Comparison of ENCODE assay signal across 8 cellular contexts in the genomic region with DNA sequence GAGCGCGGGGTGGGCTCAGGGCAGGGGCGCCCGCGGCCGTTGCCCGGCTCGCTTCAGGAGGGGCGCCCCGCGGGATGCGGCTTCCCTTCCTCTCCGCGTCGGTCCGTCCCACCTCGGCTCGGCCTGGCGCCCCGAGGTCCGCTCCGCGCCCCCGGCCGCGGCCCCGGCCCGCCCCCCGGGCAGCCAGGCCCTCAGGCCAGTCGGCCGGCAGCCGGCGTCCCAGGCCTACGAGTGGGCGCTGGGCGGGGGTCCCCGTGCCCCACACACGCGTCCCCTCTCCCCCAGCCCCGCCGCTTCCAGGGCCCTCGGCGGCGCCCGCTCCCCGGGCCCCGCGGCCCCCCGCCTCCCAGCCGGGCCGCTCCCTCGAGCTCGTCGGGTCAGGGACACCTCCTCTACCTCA. TPM values are rescaled to one million over a fixed set of nuclear protein-coding genes. Genes with fewer than 3 reads are reported as not detected.
A peak's percentile ranks its signal among the peaks of the same experiment; 100 is the strongest.
DNase-seq lines count a peak whose midpoint lies in the region; ATAC-seq, FAIRE-seq and TF ChIP-seq lines count a peak whose summit lies in the region.
"Not testable (repeated sequence)": the region's sequence is repeated elsewhere in the genome, so short reads cannot be mapped to it uniquely, and the experiment has no call there.

No MANE protein-coding gene starts in this region.

- not testable (repeated sequence) for H3K4me1 ChIP-seq in Karpas-422 (ENCODE audit: low read length); endothelial cell of umbilical vein (ENCODE audit: control insufficient read depth, extremely low read depth, insufficient read depth, low read length); liver (ENCODE audit: control insufficient read depth in 4 of 4, insufficient read depth in 4 of 4, low read length in 3 of 4); gastrocnemius medialis

- not testable (repeated sequence) for H4K20me1 ChIP-seq in Karpas-422 (ENCODE audit: insufficient read depth, low read depth, low read length); endothelial cell of umbilical vein (replicated peaks; ENCODE audit: control insufficient read depth, extremely low read depth, insufficient read depth, low read length)

- not testable (repeated sequence) for H3K9me2 ChIP-seq in Karpas-422 (replicated peaks; ENCODE audit: insufficient read depth, low read length)

- H3K9me3 Mint-ChIP-seq in activated T-cell treated with anti-CD3 and anti-CD28 coated beads, Interleukin-2, amount 50 U/mL, for 24 hours: not testable (repeated sequence)

- TF ChIP-seq POLR2A in endothelial cell of umbilical vein (IDR thresholded peaks at IDR 0.05; ENCODE audit: low read depth, low read length); gastrocnemius medialis (IDR thresholded peaks at IDR 0.05): not testable (repeated sequence)

- not testable (repeated sequence) for H3K27me3 ChIP-seq in BJ (ENCODE audit: control insufficient read depth, insufficient read depth, low read length); Karpas-422 (ENCODE audit: low read length); endothelial cell of umbilical vein (ENCODE audit: control insufficient read depth in 2 of 2, insufficient read depth in 2 of 2, low read length in 2 of 2); liver (ENCODE audit: control insufficient read depth in 4 of 4, insufficient read depth in 4 of 4, low read length in 3 of 4); gastrocnemius medialis

- intact Hi-C loops in endothelial cell of umbilical vein (cut with micrococcal nuclease); gastrocnemius medialis (cut with DNase I; ENCODE audit: low total_unique reads): not testable (repeated sequence)

- dilution Hi-C loops in endothelial cell of umbilical vein (cut with MboI; ENCODE audit: extremely low pct_ligation_motif_present, low sequenced_read_pairs): not testable (repeated sequence)

- peak overlapping the region; percentile 73 for H3K9ac ChIP-seq in Karpas-422 (ENCODE audit: low read length)
- not testable (repeated sequence) for H3K9ac ChIP-seq in endothelial cell of umbilical vein (replicated peaks; ENCODE audit: extremely low read depth, insufficient read depth, low read length); liver (ENCODE audit: low read depth in 1 of 2, low read length in 2 of 2)

- peak; percentile 27 for ATAC-seq in GM19351 (IDR thresholded peaks at IDR 0.05; ENCODE audit: unreplicated experiment)
- ATAC-seq in HG02870 (IDR thresholded peaks at IDR 0.05; ENCODE audit: unreplicated experiment): peak; percentile 30
- peak; percentile 57 to 64 for ATAC-seq in gastrocnemius medialis

- not testable (repeated sequence) for H3K27ac ChIP-seq in Karpas-422 (ENCODE audit: low read length); endothelial cell of umbilical vein (ENCODE audit: insufficient read depth, low read depth, low read length); liver (ENCODE audit: low read depth in 1 of 2, low read length in 2 of 2)
- peak overlapping the region in 3 of 4 donors; percentile 54 to 67 (median 57) for H3K27ac ChIP-seq in gastrocnemius medialis

- H3K4me3 ChIP-seq in BJ (ENCODE audit: low read depth, low read length) (peak overlapping the region; percentile 53), Karpas-422 (ENCODE audit: low read length) (peak overlapping the region; percentile 70), endothelial cell of umbilical vein (replicated peaks in 1 of 3; ENCODE audit: insufficient read depth in 1 of 3, low read depth in 1 of 3, low read length in 3 of 3) (peak overlapping the region; percentile 29 to 52 (median 52)), liver (ENCODE audit: low read depth in 1 of 3, low read length in 3 of 3) (peak overlapping the region in 2 of 3 donors; percentile 70), gastrocnemius medialis (peak overlapping the region; percentile 60 to 67 (median 65))

- H3K36me3 Mint-ChIP-seq in activated T-cell treated with anti-CD3 and anti-CD28 coated beads, Interleukin-2, amount 50 U/mL, for 24 hours (ENCODE audit: low read depth): not testable (repeated sequence)

- not testable (repeated sequence) for H3K36me3 ChIP-seq in BJ (ENCODE audit: control insufficient read depth, insufficient read depth, low read length); Karpas-422 (ENCODE audit: insufficient read depth, low read length); endothelial cell of umbilical vein (ENCODE audit: control insufficient read depth in 2 of 2, extremely low read depth in 1 of 2, insufficient read depth in 2 of 2, low read length in 2 of 2); liver (ENCODE audit: control insufficient read depth in 4 of 4, insufficient read depth in 3 of 4, low read depth in 1 of 4, low read length in 3 of 4); gastrocnemius medialis

- not testable (repeated sequence) for FAIRE-seq in endothelial cell of umbilical vein (lab: Jason Lieb, UNC)

- H3K4me3 Mint-ChIP-seq in activated T-cell treated with anti-CD3 and anti-CD28 coated beads, Interleukin-2, amount 50 U/mL, for 24 hours: peak overlapping the region; percentile 83

- peaks cover 21% of the 10 kb centered on the region for H3K79me2 ChIP-seq in Karpas-422 (ENCODE audit: low read length)
- H3K79me2 ChIP-seq in endothelial cell of umbilical vein (ENCODE audit: control insufficient read depth, insufficient read depth, low read length): not testable (repeated sequence)

- H3K9me3 ChIP-seq in Karpas-422 (ENCODE audit: low read length); endothelial cell of umbilical vein (replicated peaks; ENCODE audit: control insufficient read depth, insufficient read depth, low read length); liver (ENCODE audit: control insufficient read depth in 4 of 4, low read length in 3 of 4); gastrocnemius medialis: not testable (repeated sequence)

- TF ChIP-seq RAD21 in liver (IDR thresholded peaks at IDR 0.05): not testable (repeated sequence)

- under 1% methylated on average over 54 of the region's 54 CpGs for WGBS in liver

- H3K27ac Mint-ChIP-seq in activated T-cell treated with anti-CD3 and anti-CD28 coated beads, Interleukin-2, amount 50 U/mL, for 24 hours: not testable (repeated sequence)

- POLR2A ChIA-PET in BJ (lab: Charles Lee); endothelial cell of umbilical vein (lab: Charles Lee): not testable (repeated sequence)

- TF ChIP-seq CTCF in BJ (IDR thresholded peaks at IDR 0.05; ENCODE audit: insufficient read depth, low read depth, low read length); endothelial cell of umbilical vein (IDR thresholded peaks at IDR 0.05; ENCODE audit: extremely low read depth in 1 of 2, insufficient read depth in 1 of 2, low read depth in 1 of 2, low read length in 2 of 2); liver (IDR thresholded peaks at IDR 0.05; ENCODE audit: low read depth, low read length, missing input control); gastrocnemius medialis (IDR thresholded peaks at IDR 0.05 in 4 of 5, conservative IDR thresholded peaks at IDR 0.05 in 1 of 5): not testable (repeated sequence)

- H3K9me1 ChIP-seq in endothelial cell of umbilical vein (replicated peaks; ENCODE audit: control insufficient read depth, extremely low read depth, insufficient read depth, low read length): not testable (repeated sequence)

- H3K27me3 Mint-ChIP-seq in activated T-cell treated with anti-CD3 and anti-CD28 coated beads, Interleukin-2, amount 50 U/mL, for 24 hours: not testable (repeated sequence)

- not testable (repeated sequence) for H2AFZ ChIP-seq in Karpas-422 (ENCODE audit: low read length); endothelial cell of umbilical vein (ENCODE audit: low read depth, low read length)

- in situ Hi-C loops in gastrocnemius medialis (cut with MboI; ENCODE audit: low sequenced_read_pairs in 4 of 4): not testable (repeated sequence)

- not testable (repeated sequence) for DNase-seq in BJ (ENCODE audit: low read depth); Karpas-422; activated T-cell treated with anti-CD3 and anti-CD28 coated beads, Interleukin-2, amount 50 U/mL, for 24 hours; endothelial cell of umbilical vein (ENCODE audit: low read depth, low spot score); gastrocnemius medialis

- BruUV-seq in endothelial cell of umbilical vein (replicated peaks; lab: Mats Ljungman, UMichigan): not testable (repeated sequence)

- H3K4me2 ChIP-seq in Karpas-422 (ENCODE audit: low read depth, low read length, poor library complexity, severe bottlenecking): peak overlapping the region; percentile 72
- not testable (repeated sequence) for H3K4me2 ChIP-seq in endothelial cell of umbilical vein (ENCODE audit: insufficient read depth, low read length)

- CTCF ChIA-PET in BJ (lab: Yijun Ruan, JAX); endothelial cell of umbilical vein (lab: Charles Lee): not testable (repeated sequence)

- H3K4me1 Mint-ChIP-seq in activated T-cell treated with anti-CD3 and anti-CD28 coated beads, Interleukin-2, amount 50 U/mL, for 24 hours (ENCODE audit: low read depth): not testable (repeated sequence)

RNA-seq across cellular contexts. Expression of a gene that starts 31.6 kb away (rescaled TPM):
- 14.1 and 16.7 TPM in 2 replicates for polyA plus RNA-seq in BJ (2011; rRNA removed)
- 93.8 and 102 TPM in 2 replicates for polyA minus RNA-seq in BJ (2011; rRNA and poly(A)+ RNA removed)
- 127 and 153 TPM in 2 replicates for total RNA-seq in Karpas-422 (2014; rRNA removed; shearing (Covaris generic); ENCODE audit: low replicate concordance)
- 74.0 and 90.8 TPM in 2 replicates for total RNA-seq in endothelial cell of umbilical vein
- polyA plus RNA-seq in endothelial cell of umbilical vein: 19.5 and 29.1 TPM in 2 replicates
- 20.0 and 22.0 TPM in 2 replicates for polyA plus RNA-seq in endothelial cell of umbilical vein (2011; cell fraction: cytosol; rRNA removed)
- polyA plus RNA-seq in endothelial cell of umbilical vein (2011; cell fraction: nucleus; rRNA removed): 103 and 121 TPM in 2 replicates
- 19.9 and 21.0 TPM in 2 replicates for polyA plus RNA-seq in endothelial cell of umbilical vein (2012)
- 150 and 165 TPM in 2 replicates for polyA minus RNA-seq in endothelial cell of umbilical vein
- 38.2 TPM for polyA minus RNA-seq in endothelial cell of umbilical vein (2011; cell fraction: cytosol; rRNA and poly(A)+ RNA removed)
- polyA minus RNA-seq in endothelial cell of umbilical vein (2011; cell fraction: nucleus; rRNA and poly(A)+ RNA removed): 250 and 333 TPM in 2 replicates
- total RNA-seq in liver: 10 to 100 TPM; 37.5 to 86.3 TPM
- polyA plus RNA-seq in liver: 10 to 100 TPM in 1 of 2 donors, 1 to 10 TPM in 1; 5.5 to 10.5 TPM
- total RNA-seq in gastrocnemius medialis: 10 to 100 TPM; 19.9 to 35.9 (median 31.2) TPM
